ENCODE assay signal across 15 cellular contexts in genomic region chr11:62015615-62016014, GRCh38.
"Had no signal": no experiment of that assay in that cellular context is flagged by ENCODE, and none has a peak within 500 bp of the region (broad histone marks: within the 10 kb centered on the region; RNA-seq: fewer than 3 reads in every experiment).

No MANE protein-coding gene starts in this region.

- DNase-seq: activated CD4-positive, alpha-beta T cell treated with anti-CD3 and anti-CD28 coated beads, Interleukin-2, amount 50 U/mL, for 4 hours; activated CD4-positive, CD25-positive, alpha-beta regulatory T cell treated with anti-CD3 and anti-CD28 coated beads, Interleukin-2, amount 50 U/mL, for 72 hours; activated gamma-delta T cell; activated T-cell treated with anti-CD3 and anti-CD28 coated beads, Interleukin-2, amount 50 U/mL, for 4 hours; amygdala; endodermal cell; left colon; sigmoid colon; stimulated activated CD4-positive, alpha-beta T cell treated with anti-CD3 and anti-CD28 coated beads, Interleukin-4, amount 100 ng/mL, for 1 hour; stimulated activated CD8-positive, alpha-beta memory T cell treated with anti-CD3 and anti-CD28 coated beads, Interleukin-4, amount 100 ng/mL, for 48 hours; stomach; uterus had no signal

- H3K27ac ChIP-seq: sigmoid colon, stomach, uterus had no signal

- H3K4me3 ChIP-seq: sigmoid colon, stomach, uterus had no signal

- H3K27ac Mint-ChIP-seq: activated naive CD8-positive, alpha-beta T cell; brain; endodermal cell; T-helper 2 cell treated with Interferon-gamma antibody and Interleukin-4, amounts not matched to agents 5 μg/mL and 100 μg/mL, for 36 hours had no signal

- H3K36me3 Mint-ChIP-seq: activated naive CD8-positive, alpha-beta T cell; brain had no signal

- H3K4me1 Mint-ChIP-seq: endodermal cell had no signal

- H3K9me3 ChIP-seq: sigmoid colon, stomach, uterus had no signal

- H3K4me1 ChIP-seq: sigmoid colon, uterus had no signal

- H3K9me3 Mint-ChIP-seq: activated T-cell treated with anti-CD3 and anti-CD28 coated beads, Interleukin-2, amount 50 U/mL, for 4 hours; T-helper 2 cell treated with Interferon-gamma antibody and Interleukin-4, amounts not matched to agents 5 μg/mL and 100 μg/mL, for 36 hours had no signal

- H3K36me3 ChIP-seq: sigmoid colon, stomach, uterus had no signal

- H3K4me3 Mint-ChIP-seq: activated naive CD8-positive, alpha-beta T cell; activated T-cell treated with anti-CD3 and anti-CD28 coated beads, Interleukin-2, amount 50 U/mL, for 4 hours; brain; endodermal cell; T-helper 2 cell treated with Interferon-gamma antibody and Interleukin-4, amounts not matched to agents 5 μg/mL and 100 μg/mL, for 36 hours had no signal

- ATAC-seq: activated T-cell treated with anti-CD3 and anti-CD28 coated beads, Interleukin-2, amount 50 U/mL, for 4 hours; left colon had no signal

- H3K27me3 Mint-ChIP-seq: activated naive CD8-positive, alpha-beta T cell had no signal

- H3K27me3 ChIP-seq: sigmoid colon, stomach, uterus had no signal
